In genomic region chr19:18328340-18329034, GRCh38 we compare ENCODE assay signal across 8 cellular contexts. TPM values are rescaled to one million over a fixed set of nuclear protein-coding genes. Genes with fewer than 3 reads are reported as not detected.
DNase-seq lines count a peak whose midpoint lies in the region; ATAC-seq, FAIRE-seq and TF ChIP-seq lines count a peak whose summit lies in the region.

No MANE protein-coding gene starts in this region.

- H3K9me1 ChIP-seq in endothelial cell of umbilical vein (replicated peaks; ENCODE audit: control insufficient read depth, extremely low read depth, insufficient read depth, low read length) = no peaks in the 10 kb centered on the region

- intact Hi-C loops in endothelial cell of umbilical vein (cut with micrococcal nuclease) = loop anchor here (1.0 to 10.0 kb wide), 3 partner anchors 49 to 214 kb away; no protein-coding TSS in a partner anchor

- CTCF ChIA-PET in endothelial cell of umbilical vein (lab: Charles Lee) = interaction anchor here (0.6 to 10.9 kb wide), 54 partner anchors 8 to 217 kb away, joined by 3 to 401 read pairs (median 5); partner anchors contain the start of genes GDF15, IQCN, JUND and PGPEP1

- no peaks in the 10 kb centered on the region for H4K20me1 ChIP-seq in endothelial cell of umbilical vein (replicated peaks; ENCODE audit: control insufficient read depth, extremely low read depth, insufficient read depth, low read length)

- no TSS peak for BruUV-seq in endothelial cell of umbilical vein (replicated peaks; lab: Mats Ljungman, UMichigan)

- H3K36me3 ChIP-seq in HUES48 (ENCODE audit: control insufficient read depth, insufficient read depth, low read length) (no peaks in the 10 kb centered on the region), endothelial cell of umbilical vein (ENCODE audit: control insufficient read depth in 2 of 2, extremely low read depth in 1 of 2, insufficient read depth in 2 of 2, low read length in 2 of 2) (no peaks in the 10 kb centered on the region)

- peak; percentile 84 to 97 for TF ChIP-seq CTCF in endothelial cell of umbilical vein (IDR thresholded peaks at IDR 0.05; ENCODE audit: extremely low read depth in 1 of 2, insufficient read depth in 1 of 2, low read depth in 1 of 2, low read length in 2 of 2)

- POLR2A ChIA-PET in endothelial cell of umbilical vein (lab: Charles Lee) = interaction anchor here (0.6 to 6.2 kb wide), 8 partner anchors 11 to 58 kb away, joined by 3 to 103 read pairs (median 6); partner anchors contain the start of genes GDF15 and JUND

- no peaks in the 10 kb centered on the region for H3K79me2 ChIP-seq in endothelial cell of umbilical vein (ENCODE audit: control insufficient read depth, insufficient read depth, low read length)

- no peaks in the 10 kb centered on the region for H3K9me3 ChIP-seq in HUES48 (ENCODE audit: control insufficient read depth, insufficient read depth, low read length)
- H3K9me3 ChIP-seq in endothelial cell of umbilical vein (replicated peaks; ENCODE audit: control insufficient read depth, insufficient read depth, low read length) = no peaks in the 10 kb centered on the region

- FAIRE-seq in endothelial cell of umbilical vein (lab: Jason Lieb, UNC) = peak; percentile 97

- DNase-seq in COLO829 (ENCODE audit: low spot score) = peak; percentile 99
- DNase-seq in NOMO-1 treated with dmso at 0.1 percent for 144 hours (lab: John Stamatoyannopoulos, UW; ENCODE audit: unreplicated experiment) = peak; percentile 90
- peak; percentile 79 for DNase-seq in activated CD8-positive, alpha-beta memory T cell treated with anti-CD3 and anti-CD28 coated beads, Interleukin-2, amount 50 U/mL, for 24 hours (ENCODE audit: extremely low read depth)
- peak; percentile 97 for DNase-seq in endothelial cell of umbilical vein (ENCODE audit: low read depth, low spot score)
- peak; percentile 96 for DNase-seq in midbrain (lab: John Stamatoyannopoulos, UW)
- peak; percentile 65 to 77 for DNase-seq in stimulated activated CD8-positive, alpha-beta memory T cell treated with anti-CD3 and anti-CD28 coated beads, Interleukin-2, amount 100 ng/mL, for 48 hours (ENCODE audit: low read depth in 2 of 2)

- H3K4me3 ChIP-seq in HUES48 (ENCODE audit: low read depth, low read length) (peak overlapping the region; percentile 55), endothelial cell of umbilical vein (replicated peaks in 1 of 3; ENCODE audit: insufficient read depth in 1 of 3, low read depth in 1 of 3, low read length in 3 of 3) (peak overlapping the region in 2 of 3 experiments; percentile 4 to 16)

- peak; percentile 87 for ATAC-seq in GM21360 (IDR thresholded peaks at IDR 0.05; ENCODE audit: unreplicated experiment)

- H3K9ac ChIP-seq in HUES48 (ENCODE audit: low read depth, low read length) (peak overlapping the region; percentile 21; the same call in 1 of the 2 replicates), endothelial cell of umbilical vein (replicated peaks; ENCODE audit: extremely low read depth, insufficient read depth, low read length) (peak overlapping the region; percentile 43)

- H3K4me2 ChIP-seq in endothelial cell of umbilical vein (ENCODE audit: insufficient read depth, low read length) = peak overlapping the region; percentile 66

- H3K4me1 ChIP-seq in HUES48 (ENCODE audit: control insufficient read depth, insufficient read depth, low read length) (peaks cover 12% of the 10 kb centered on the region), endothelial cell of umbilical vein (ENCODE audit: control insufficient read depth, extremely low read depth, insufficient read depth, low read length) (peaks cover 8% of the 10 kb centered on the region)

- TF ChIP-seq POLR2A in endothelial cell of umbilical vein (IDR thresholded peaks at IDR 0.05; ENCODE audit: low read depth, low read length) = no peak

- H3K27me3 ChIP-seq in HUES48 (ENCODE audit: control insufficient read depth, insufficient read depth, low read length) (no peaks in the 10 kb centered on the region), endothelial cell of umbilical vein (ENCODE audit: control insufficient read depth in 2 of 2, insufficient read depth in 2 of 2, low read length in 2 of 2) (peaks cover 0 to 2% of the 10 kb centered on the region in 2 experiments)

- H2AFZ ChIP-seq in endothelial cell of umbilical vein (ENCODE audit: low read depth, low read length) = peak overlapping the region; percentile 97

- dilution Hi-C loops in endothelial cell of umbilical vein (cut with MboI; ENCODE audit: extremely low pct_ligation_motif_present, low sequenced_read_pairs) = no loop called here

- H3K27ac ChIP-seq in HUES48 (ENCODE audit: low read depth, low read length) (peak overlapping the region; percentile 62), endothelial cell of umbilical vein (ENCODE audit: insufficient read depth, low read depth, low read length) (peak overlapping the region; percentile 13)

TF ChIP-seq in endothelial cell of umbilical vein, 7 proteins besides CTCF, POLR2A, EP300 and RAD21:
- TF ChIP-seq EZH2 (IDR thresholded peaks at IDR 0.05; ENCODE audit: borderline replicate concordance, low read depth, low read length, severe bottlenecking) (no peak), JUN (IDR thresholded peaks at IDR 0.05; ENCODE audit: borderline replicate concordance, insufficient read depth, insufficient read length, low read depth) (no peak), POLR2AphosphoS5 (IDR thresholded peaks at IDR 0.05; ENCODE audit: insufficient read depth, low read depth, low read length) (no peak), MAX (IDR thresholded peaks at IDR 0.05; ENCODE audit: insufficient read depth, insufficient read length) (no peak), FOS (IDR thresholded peaks at IDR 0.05; ENCODE audit: borderline replicate concordance, insufficient read depth, low read length) (no peak)
TF ChIP-seq in endothelial cell of umbilical vein: peak in this region for 0.

RNA-seq across cellular contexts. Expression of gene LSM4, which starts 5.6 kb away (rescaled TPM):
- 103 and 118 TPM in 2 replicates for total RNA-seq in endothelial cell of umbilical vein
- 105 and 119 TPM in 2 replicates for polyA plus RNA-seq in endothelial cell of umbilical vein
- 78.6 and 101 TPM in 2 replicates for polyA plus RNA-seq in endothelial cell of umbilical vein (2011; cell fraction: cytosol; rRNA removed)
- polyA plus RNA-seq in endothelial cell of umbilical vein (2011; cell fraction: nucleus; rRNA removed) = 33.1 and 38.8 TPM in 2 replicates
- 75.9 and 93.7 TPM in 2 replicates for polyA plus RNA-seq in endothelial cell of umbilical vein (2012)
- polyA minus RNA-seq in endothelial cell of umbilical vein = 32.9 and 37.8 TPM in 2 replicates
- 84.7 TPM for polyA minus RNA-seq in endothelial cell of umbilical vein (2011; cell fraction: cytosol; rRNA and poly(A)+ RNA removed)
- 5.8 and 7.3 TPM in 2 replicates for polyA minus RNA-seq in endothelial cell of umbilical vein (2011; cell fraction: nucleus; rRNA and poly(A)+ RNA removed)

RNA-seq across cellular contexts. Expression of gene PGPEP1, which starts 11.9 kb away (rescaled TPM):
- 27.2 and 30.5 TPM in 2 replicates for total RNA-seq in endothelial cell of umbilical vein
- polyA plus RNA-seq in endothelial cell of umbilical vein = 9.9 and 13.2 TPM in 2 replicates
- polyA plus RNA-seq in endothelial cell of umbilical vein (2011; cell fraction: cytosol; rRNA removed) = 9.3 and 10.7 TPM in 2 replicates
- 19.9 and 23.0 TPM in 2 replicates for polyA plus RNA-seq in endothelial cell of umbilical vein (2011; cell fraction: nucleus; rRNA removed)
- 9.4 and 9.8 TPM in 2 replicates for polyA plus RNA-seq in endothelial cell of umbilical vein (2012)
- polyA minus RNA-seq in endothelial cell of umbilical vein = 37.1 and 47.2 TPM in 2 replicates
- polyA minus RNA-seq in endothelial cell of umbilical vein (2011; cell fraction: cytosol; rRNA and poly(A)+ RNA removed) = 5.9 TPM
- polyA minus RNA-seq in endothelial cell of umbilical vein (2011; cell fraction: nucleus; rRNA and poly(A)+ RNA removed) = 8.6 TPM in 2 replicates

RNA-seq across cellular contexts. Expression of gene JUND, which starts 47.1 kb away (rescaled TPM):
- 130 and 137 TPM in 2 replicates for total RNA-seq in endothelial cell of umbilical vein
- 91.4 and 134 TPM in 2 replicates for polyA plus RNA-seq in endothelial cell of umbilical vein
- polyA plus RNA-seq in endothelial cell of umbilical vein (2011; cell fraction: cytosol; rRNA removed) = 58.3 and 136 TPM in 2 replicates
- polyA plus RNA-seq in endothelial cell of umbilical vein (2011; cell fraction: nucleus; rRNA removed) = 50.7 and 62.6 TPM in 2 replicates
- 30.6 and 63.7 TPM in 2 replicates for polyA plus RNA-seq in endothelial cell of umbilical vein (2012)
- polyA minus RNA-seq in endothelial cell of umbilical vein = 77.5 and 83.7 TPM in 2 replicates
- 217 TPM for polyA minus RNA-seq in endothelial cell of umbilical vein (2011; cell fraction: cytosol; rRNA and poly(A)+ RNA removed)
- 49.7 and 109 TPM in 2 replicates for polyA minus RNA-seq in endothelial cell of umbilical vein (2011; cell fraction: nucleus; rRNA and poly(A)+ RNA removed)

RNA-seq across cellular contexts. Expression of gene IQCN, which starts 54.2 kb away (rescaled TPM):
- total RNA-seq in endothelial cell of umbilical vein = 2.2 and 3.0 TPM in 2 replicates
- 1.5 and 2.1 TPM in 2 replicates for polyA plus RNA-seq in endothelial cell of umbilical vein
- polyA plus RNA-seq in endothelial cell of umbilical vein (2011; cell fraction: cytosol; rRNA removed) = 0.31 and 0.68 TPM in 2 replicates
- polyA plus RNA-seq in endothelial cell of umbilical vein (2011; cell fraction: nucleus; rRNA removed) = 5.8 and 9.5 TPM in 2 replicates
- polyA plus RNA-seq in endothelial cell of umbilical vein (2012) = 0.27 and 0.31 TPM in 2 replicates
- 2.5 and 3.3 TPM in 2 replicates for polyA minus RNA-seq in endothelial cell of umbilical vein
- polyA minus RNA-seq in endothelial cell of umbilical vein (2011; cell fraction: cytosol; rRNA and poly(A)+ RNA removed) = 0.20 TPM
- polyA minus RNA-seq in endothelial cell of umbilical vein (2011; cell fraction: nucleus; rRNA and poly(A)+ RNA removed) = 4.6 and 5.6 TPM in 2 replicates

RNA-seq across cellular contexts. Expression of gene GDF15, which starts 57.5 kb away (rescaled TPM):
- 140 and 165 TPM in 2 replicates for total RNA-seq in endothelial cell of umbilical vein
- polyA plus RNA-seq in endothelial cell of umbilical vein = 206 and 343 TPM in 2 replicates
- 74.9 and 137 TPM in 2 replicates for polyA plus RNA-seq in endothelial cell of umbilical vein (2011; cell fraction: cytosol; rRNA removed)
- 58.6 and 63.6 TPM in 2 replicates for polyA plus RNA-seq in endothelial cell of umbilical vein (2011; cell fraction: nucleus; rRNA removed)
- 252 and 264 TPM in 2 replicates for polyA plus RNA-seq in endothelial cell of umbilical vein (2012)
- 30.7 and 37.6 TPM in 2 replicates for polyA minus RNA-seq in endothelial cell of umbilical vein
- polyA minus RNA-seq in endothelial cell of umbilical vein (2011; cell fraction: cytosol; rRNA and poly(A)+ RNA removed) = 27.1 TPM
- 12.8 and 28.4 TPM in 2 replicates for polyA minus RNA-seq in endothelial cell of umbilical vein (2011; cell fraction: nucleus; rRNA and poly(A)+ RNA removed)

Comparison
In these comparisons a context has a peak if more than half of its experiments do, and no peak if none do; other contexts are left out.
1. Peak in every context shown above with its lines: DNase-seq, ATAC-seq, H3K4me3 ChIP-seq and H3K27ac ChIP-seq.